In genomic region chr20:51303731-51304670, GRCh38 we compare ENCODE assay signal across 22 cellular contexts.
"Had no signal": no experiment of that assay in that cellular context is flagged by ENCODE, and none has a peak within 500 bp of the region (broad histone marks: within the 10 kb centered on the region; RNA-seq: fewer than 3 reads in every experiment).

No MANE protein-coding gene starts in this region.

- H3K9me3 ChIP-seq: pancreas, right lobe of liver, testis, upper lobe of left lung had no signal

- H3K79me2 ChIP-seq: hepatocyte had no signal

- H3K4me1 Mint-ChIP-seq: activated naive CD8-positive, alpha-beta T cell treated with anti-CD3 and anti-CD28 coated beads, Interleukin-2, amount 50 U/mL, for 24 hours had no signal

- H3K36me3 Mint-ChIP-seq: T-cell had no signal

- H3K27ac ChIP-seq: cardiac muscle cell, hepatocyte, pancreas, right lobe of liver, testis, upper lobe of left lung had no signal

- H3K4me1 ChIP-seq: pancreas, right lobe of liver had no signal

- H3K4me3 Mint-ChIP-seq: activated CD8-positive, alpha-beta T cell treated with anti-CD3 and anti-CD28 coated beads, Interleukin-2, amount 10 ng/mL, durations not matched to agents 7 days and 5 days; activated naive CD8-positive, alpha-beta T cell treated with anti-CD3 and anti-CD28 coated beads, Interleukin-2, amount 50 U/mL, for 24 hours; activated T-helper 1 cell treated with anti-CD3 and anti-CD28 coated beads, Interleukin-12 subunit alpha, Interleukin-12 subunit beta, Interleukin-2, Interleukin-4 antibody, amounts not matched to agents 30 ng/mL and 10 ng/mL and 1 ng/mL, durations not matched to agents 14 hours and 24 hours and 36 hours; nephron progenitor cell; stimulated activated naive B cell treated with anti-CD40 and anti-IgM and Interleukin-4, amounts not matched to agents 10 μg/mL and 1 μg/mL and 100 μg/mL, for 72 hours; T-cell; T-helper 2 cell treated with Interferon-gamma antibody and Interleukin-4, amounts not matched to agents 5 μg/mL and 100 μg/mL, for 36 hours had no signal

- ATAC-seq: activated CD8-positive, alpha-beta T cell treated with anti-CD3 and anti-CD28 coated beads, Interleukin-2, amount 10 ng/mL, durations not matched to agents 7 days and 5 days; activated naive CD8-positive, alpha-beta T cell treated with anti-CD3 and anti-CD28 coated beads, Interleukin-2, amount 50 U/mL, for 24 hours; left ventricle myocardium superior; pancreas; right lobe of liver; stimulated activated naive B cell treated with anti-CD40 and anti-IgM and Interleukin-4, amounts not matched to agents 10 μg/mL and 1 μg/mL and 100 μg/mL, for 72 hours; T-cell had no signal

- H3K36me3 ChIP-seq: cardiac muscle cell, pancreas, right lobe of liver, upper lobe of left lung had no signal

- H3K27ac Mint-ChIP-seq: activated CD8-positive, alpha-beta T cell treated with anti-CD3 and anti-CD28 coated beads, Interleukin-2, amount 10 ng/mL, durations not matched to agents 7 days and 5 days; activated naive CD8-positive, alpha-beta T cell treated with anti-CD3 and anti-CD28 coated beads, Interleukin-2, amount 50 U/mL, for 24 hours; activated T-helper 1 cell treated with anti-CD3 and anti-CD28 coated beads, Interleukin-12 subunit alpha, Interleukin-12 subunit beta, Interleukin-2, Interleukin-4 antibody, amounts not matched to agents 30 ng/mL and 10 ng/mL and 1 ng/mL, durations not matched to agents 14 hours and 24 hours and 36 hours; nephron progenitor cell; stimulated activated naive B cell treated with anti-CD40 and anti-IgM and Interleukin-4, amounts not matched to agents 10 μg/mL and 1 μg/mL and 100 μg/mL, for 72 hours; T-helper 2 cell treated with Interferon-gamma antibody and Interleukin-4, amounts not matched to agents 5 μg/mL and 100 μg/mL, for 36 hours had no signal

- H2AFZ ChIP-seq: hepatocyte had no signal

- H3K4me2 ChIP-seq: hepatocyte had no signal

- H3K4me3 ChIP-seq: cardiac muscle cell, hepatocyte, pancreas, right lobe of liver, testis, upper lobe of left lung had no signal

- H3K27me3 ChIP-seq: cardiac muscle cell, hepatocyte, pancreas, right lobe of liver, testis, upper lobe of left lung had no signal

- DNase-seq: activated CD4-positive, alpha-beta T cell treated with anti-CD3 and anti-CD28 coated beads for 1 hour; activated CD4-positive, alpha-beta T cell treated with anti-CD3 and anti-CD28 coated beads, Interleukin-2, amount 50 U/mL, for 1 hour; activated CD8-positive, alpha-beta T cell treated with anti-CD3 and anti-CD28 coated beads, Interleukin-2, amount 10 ng/mL, durations not matched to agents 7 days and 5 days; activated gamma-delta T cell; activated naive CD4-positive, alpha-beta T cell treated with anti-CD3 and anti-CD28 coated beads, Interleukin-2, amount 50 U/mL, for 16 hours; activated naive CD8-positive, alpha-beta T cell treated with anti-CD3 and anti-CD28 coated beads, Interleukin-2, amount 50 U/mL, for 24 hours; foreskin melanocyte; glutamatergic neuron; left ventricle myocardium superior; nephron progenitor cell; pancreas; right lobe of liver; small intestine; stimulated activated CD4-positive, alpha-beta T cell treated with anti-CD3 and anti-CD28 coated beads, Interleukin-15, amount 100 ng/mL, for 24 hours; stimulated activated naive B cell treated with anti-CD40 and anti-IgM and Interleukin-4, amounts not matched to agents 10 μg/mL and 1 μg/mL and 100 μg/mL, for 72 hours; T-cell; testis; upper lobe of left lung had no signal

- H3K9me3 Mint-ChIP-seq: activated naive CD8-positive, alpha-beta T cell treated with anti-CD3 and anti-CD28 coated beads, Interleukin-2, amount 50 U/mL, for 24 hours; activated T-helper 1 cell treated with anti-CD3 and anti-CD28 coated beads, Interleukin-12 subunit alpha, Interleukin-12 subunit beta, Interleukin-2, Interleukin-4 antibody, amounts not matched to agents 30 ng/mL and 10 ng/mL and 1 ng/mL, durations not matched to agents 14 hours and 24 hours and 36 hours; T-cell had no signal
